In genomic region chr3:29747991-29748390, GRCh38 we compare ENCODE assay signal across 33 cellular contexts.
"Had no signal": no experiment of that assay in that cellular context is flagged by ENCODE, and none has a peak within 500 bp of the region (broad histone marks: within the 10 kb centered on the region; RNA-seq: fewer than 3 reads in every experiment).

No MANE protein-coding gene starts in this region.

- H3K4me3 Mint-ChIP-seq: activated naive CD8-positive, alpha-beta T cell; central memory CD8-positive, alpha-beta T cell; immature natural killer cell; mesothelial cell of epicardium; naive thymus-derived CD4-positive, alpha-beta T cell; stimulated activated naive B cell treated with anti-CD40 and anti-IgM and Interleukin-4, amounts not matched to agents 10 μg/mL and 1 μg/mL and 100 μg/mL, for 72 hours; T-helper 1 cell treated with Interleukin-12 subunit alpha and Interleukin-12 subunit beta and Interleukin-4 antibody, amounts not matched to agents 30 μg/mL and 1 μg/mL, for 36 hours had no signal

- H3K4me1 ChIP-seq: prostate gland, suprapubic skin had no signal

- H3K27me3 Mint-ChIP-seq: central memory CD8-positive, alpha-beta T cell; stimulated activated naive B cell treated with anti-CD40 and anti-IgM and Interleukin-4, amounts not matched to agents 10 μg/mL and 1 μg/mL and 100 μg/mL, for 72 hours had no signal

- H3K27me3 ChIP-seq: adrenal gland, brain microvascular endothelial cell, gastrocnemius medialis, pancreas, stomach, suprapubic skin, tibial artery had no signal

- H3K36me3 ChIP-seq: adrenal gland, brain microvascular endothelial cell, gastrocnemius medialis, pancreas, prostate gland, stomach, suprapubic skin, tibial artery had no signal

- ATAC-seq: activated CD4-positive, CD25-positive, alpha-beta regulatory T cell treated with anti-CD3 and anti-CD28 coated beads, Interleukin-2, amount 50 U/mL, for 24 hours; naive thymus-derived CD4-positive, alpha-beta T cell; stimulated activated naive B cell treated with anti-CD40 and anti-IgM and Interleukin-4, amounts not matched to agents 10 μg/mL and 1 μg/mL and 100 μg/mL, for 72 hours had no signal

- H3K4me3 ChIP-seq: adrenal gland, gastrocnemius medialis, pancreas, prostate gland, stomach, suprapubic skin, tibial artery had no signal

- H3K27ac ChIP-seq: brain microvascular endothelial cell, epithelial cell of prostate, prostate gland, suprapubic skin, VCaP had no signal

- H3K4me1 Mint-ChIP-seq: central memory CD8-positive, alpha-beta T cell; immature natural killer cell; naive thymus-derived CD4-positive, alpha-beta T cell; stimulated activated naive B cell treated with anti-CD40 and anti-IgM and Interleukin-4, amounts not matched to agents 10 μg/mL and 1 μg/mL and 100 μg/mL, for 72 hours had no signal

- H3K27ac Mint-ChIP-seq: activated naive CD8-positive, alpha-beta T cell; immature natural killer cell; mesothelial cell of epicardium; naive thymus-derived CD4-positive, alpha-beta T cell; stimulated activated naive B cell treated with anti-CD40 and anti-IgM and Interleukin-4, amounts not matched to agents 10 μg/mL and 1 μg/mL and 100 μg/mL, for 72 hours; T-helper 1 cell treated with Interleukin-12 subunit alpha and Interleukin-12 subunit beta and Interleukin-4 antibody, amounts not matched to agents 30 μg/mL and 1 μg/mL, for 36 hours had no signal

- H3K9me3 Mint-ChIP-seq: central memory CD8-positive, alpha-beta T cell; mesothelial cell of epicardium; stimulated activated naive B cell treated with anti-CD40 and anti-IgM and Interleukin-4, amounts not matched to agents 10 μg/mL and 1 μg/mL and 100 μg/mL, for 72 hours; T-helper 1 cell treated with Interleukin-12 subunit alpha and Interleukin-12 subunit beta and Interleukin-4 antibody, amounts not matched to agents 30 μg/mL and 1 μg/mL, for 36 hours had no signal

- H3K9me3 ChIP-seq: adrenal gland, gastrocnemius medialis, pancreas, prostate gland, stomach, suprapubic skin, tibial artery had no signal

- DNase-seq: activated CD4-positive, alpha-beta T cell treated with anti-CD3 and anti-CD28 coated beads for 48 hours; activated CD4-positive, alpha-beta T cell treated with anti-CD3 and anti-CD28 coated beads, Interleukin-2, amount 50 U/mL, for 48 hours; activated CD8-positive, alpha-beta memory T cell treated with anti-CD3 and anti-CD28 coated beads for 24 hours; activated effector memory CD4-positive, alpha-beta T cell treated with Interleukin-2 at 50 U/mL for 16 hours; activated naive CD4-positive, alpha-beta T cell treated with Interleukin-2 at 50 U/mL for 16 hours; adrenal gland; brain microvascular endothelial cell; dermis blood vessel endothelial cell; effector CD4-positive, alpha-beta T cell; gastrocnemius medialis; hypothalamus; immature natural killer cell; naive thymus-derived CD4-positive, alpha-beta T cell; pancreas; retina; stimulated activated CD4-positive, alpha-beta T cell treated with anti-CD3 and anti-CD28 coated beads, Interleukin-15, amount 100 ng/mL, for 24 hours; stimulated activated CD4-positive, alpha-beta T cell treated with anti-CD3 and anti-CD28 coated beads, Interleukin-2, amount 100 ng/mL, for 24 hours; stimulated activated naive B cell treated with anti-CD40 and anti-IgM and Interleukin-4, amounts not matched to agents 10 μg/mL and 1 μg/mL and 100 μg/mL, for 72 hours; stomach; T-helper 9 cell; tibial artery had no signal

- H3K36me3 Mint-ChIP-seq: activated naive CD8-positive, alpha-beta T cell; immature natural killer cell; mesothelial cell of epicardium; naive thymus-derived CD4-positive, alpha-beta T cell; stimulated activated naive B cell treated with anti-CD40 and anti-IgM and Interleukin-4, amounts not matched to agents 10 μg/mL and 1 μg/mL and 100 μg/mL, for 72 hours had no signal

- FAIRE-seq: astrocyte, colon, pancreas, TTC549 had no signal
